In the genomic region with DNA sequence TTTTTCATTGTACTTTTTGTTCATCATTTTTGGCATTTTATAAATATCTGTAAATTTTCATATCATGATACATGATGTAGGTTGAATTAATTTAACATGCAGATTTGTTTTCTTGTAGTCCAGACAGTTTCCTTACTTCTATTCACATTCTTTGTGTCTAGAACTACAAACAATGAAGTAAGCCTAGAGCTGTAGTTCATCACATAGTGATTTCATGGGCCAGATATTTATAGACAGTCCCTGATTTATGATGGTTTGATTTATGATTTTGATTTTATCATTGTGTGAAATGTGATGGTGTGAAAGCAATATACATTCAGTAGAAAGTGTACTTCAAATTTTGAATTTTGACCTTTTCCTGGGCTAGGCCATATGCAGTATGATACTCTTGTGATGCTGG, we compare ENCODE assay signal across 13 cellular contexts.
"Had no signal": no experiment of that assay in that cellular context is flagged by ENCODE, and none has a peak within 500 bp of the region (broad histone marks: within the 10 kb centered on the region; RNA-seq: fewer than 3 reads in every experiment).

No MANE protein-coding gene starts in this region.

- H3K36me3 ChIP-seq: ovary, thoracic aorta had no signal

- H3K27me3 Mint-ChIP-seq: central memory CD8-positive, alpha-beta T cell had no signal

- H3K4me1 Mint-ChIP-seq: activated naive CD8-positive, alpha-beta T cell treated with anti-CD3 and anti-CD28 coated beads, Interleukin-2, amount 50 U/mL, for 24 hours; central memory CD8-positive, alpha-beta T cell; memory B cell had no signal

- H3K27me3 ChIP-seq: ovary, stomach had no signal

- H3K27ac ChIP-seq: ovary, stomach, thoracic aorta had no signal

- H3K27ac Mint-ChIP-seq: activated naive CD8-positive, alpha-beta T cell treated with anti-CD3 and anti-CD28 coated beads, Interleukin-2, amount 50 U/mL, for 24 hours; effector memory CD8-positive, alpha-beta T cell; memory B cell; nephron progenitor cell had no signal

- H3K36me3 Mint-ChIP-seq: memory B cell had no signal

- DNase-seq: activated CD4-positive, alpha-beta T cell treated with anti-CD3 and anti-CD28 coated beads for 48 hours; activated naive CD4-positive, alpha-beta T cell treated with Interleukin-2 at 50 U/mL for 16 hours; activated naive CD8-positive, alpha-beta T cell treated with anti-CD3 and anti-CD28 coated beads, Interleukin-2, amount 50 U/mL, for 24 hours; effector memory CD8-positive, alpha-beta T cell; erythroblast; nephron progenitor cell; ovary; stimulated activated CD4-positive, alpha-beta T cell treated with anti-CD3 and anti-CD28 coated beads, Interleukin-15, amount 100 ng/mL, for 24 hours; stomach; T-helper 1 cell had no signal

- H3K9me3 ChIP-seq: ovary, thoracic aorta had no signal

- ATAC-seq: activated naive CD8-positive, alpha-beta T cell treated with anti-CD3 and anti-CD28 coated beads, Interleukin-2, amount 50 U/mL, for 24 hours; effector memory CD8-positive, alpha-beta T cell had no signal

- H3K4me3 Mint-ChIP-seq: activated naive CD8-positive, alpha-beta T cell treated with anti-CD3 and anti-CD28 coated beads, Interleukin-2, amount 50 U/mL, for 24 hours; central memory CD8-positive, alpha-beta T cell; effector memory CD8-positive, alpha-beta T cell; memory B cell; nephron progenitor cell had no signal

- H3K4me3 ChIP-seq: ovary, stomach, thoracic aorta had no signal
